ENCODE assay signal across 1 cellular context in the genomic region with DNA sequence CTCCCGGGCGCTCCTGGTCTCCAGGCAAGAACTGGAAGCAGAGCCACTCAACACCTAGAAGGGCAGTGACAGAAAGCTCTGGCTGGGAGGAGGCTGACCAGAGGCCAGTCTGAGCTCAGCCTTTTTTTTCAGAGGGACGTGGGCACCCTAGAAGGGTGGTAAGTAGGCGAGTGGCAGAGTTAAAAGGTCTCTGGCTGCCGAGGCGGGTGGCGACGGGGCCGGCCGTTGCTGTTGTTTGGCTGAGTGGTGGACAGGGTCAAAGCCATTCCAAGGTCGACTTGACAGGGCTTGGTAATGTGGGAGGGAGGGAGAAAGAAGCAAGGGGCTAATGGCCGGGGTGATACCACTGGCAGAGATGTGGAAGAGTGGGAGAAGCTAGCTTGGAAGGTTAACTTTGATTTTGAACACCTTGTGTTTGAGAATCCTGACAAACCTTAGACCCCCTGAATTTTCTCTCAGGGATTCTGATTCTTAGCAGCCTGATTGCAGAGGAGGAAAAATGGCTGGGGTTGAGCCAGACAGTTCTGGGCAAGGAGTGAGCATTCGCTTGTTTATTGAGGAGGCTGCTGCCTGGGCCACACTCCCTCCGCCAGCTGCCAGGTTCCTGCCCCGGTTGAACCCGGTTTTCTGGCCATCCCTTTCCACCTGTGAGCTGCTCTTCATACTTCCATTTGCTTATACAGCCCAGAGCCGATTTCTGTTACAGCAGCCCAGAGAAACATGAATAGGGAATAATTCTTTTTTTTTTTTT.
TF ChIP-seq lines count a peak whose summit lies in the region.

No MANE protein-coding gene starts in this region.

TF ChIP-seq in HEK293, 187 proteins besides CTCF, POLR2A, EP300 and RAD21 (continued from another document):
- TF ChIP-seq, protein P1, sequence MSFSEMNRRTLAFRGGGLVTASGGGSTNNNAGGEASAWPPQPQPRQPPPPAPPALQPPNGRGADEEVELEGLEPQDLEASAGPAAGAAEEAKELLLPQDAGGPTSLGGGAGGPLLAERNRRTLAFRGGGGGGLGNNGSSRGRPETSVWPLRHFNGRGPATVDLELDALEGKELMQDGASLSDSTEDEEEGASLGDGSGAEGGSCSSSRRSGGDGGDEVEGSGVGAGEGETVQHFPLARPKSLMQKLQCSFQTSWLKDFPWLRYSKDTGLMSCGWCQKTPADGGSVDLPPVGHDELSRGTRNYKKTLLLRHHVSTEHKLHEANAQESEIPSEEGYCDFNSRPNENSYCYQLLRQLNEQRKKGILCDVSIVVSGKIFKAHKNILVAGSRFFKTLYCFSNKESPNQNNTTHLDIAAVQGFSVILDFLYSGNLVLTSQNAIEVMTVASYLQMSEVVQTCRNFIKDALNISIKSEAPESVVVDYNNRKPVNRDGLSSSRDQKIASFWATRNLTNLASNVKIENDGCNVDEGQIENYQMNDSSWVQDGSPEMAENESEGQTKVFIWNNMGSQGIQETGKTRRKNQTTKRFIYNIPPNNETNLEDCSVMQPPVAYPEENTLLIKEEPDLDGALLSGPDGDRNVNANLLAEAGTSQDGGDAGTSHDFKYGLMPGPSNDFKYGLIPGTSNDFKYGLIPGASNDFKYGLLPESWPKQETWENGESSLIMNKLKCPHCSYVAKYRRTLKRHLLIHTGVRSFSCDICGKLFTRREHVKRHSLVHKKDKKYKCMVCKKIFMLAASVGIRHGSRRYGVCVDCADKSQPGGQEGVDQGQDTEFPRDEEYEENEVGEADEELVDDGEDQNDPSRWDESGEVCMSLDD (tag by site-specific recombination; IDR thresholded peaks at IDR 0.05), result no peak
- TF ChIP-seq, protein P2, sequence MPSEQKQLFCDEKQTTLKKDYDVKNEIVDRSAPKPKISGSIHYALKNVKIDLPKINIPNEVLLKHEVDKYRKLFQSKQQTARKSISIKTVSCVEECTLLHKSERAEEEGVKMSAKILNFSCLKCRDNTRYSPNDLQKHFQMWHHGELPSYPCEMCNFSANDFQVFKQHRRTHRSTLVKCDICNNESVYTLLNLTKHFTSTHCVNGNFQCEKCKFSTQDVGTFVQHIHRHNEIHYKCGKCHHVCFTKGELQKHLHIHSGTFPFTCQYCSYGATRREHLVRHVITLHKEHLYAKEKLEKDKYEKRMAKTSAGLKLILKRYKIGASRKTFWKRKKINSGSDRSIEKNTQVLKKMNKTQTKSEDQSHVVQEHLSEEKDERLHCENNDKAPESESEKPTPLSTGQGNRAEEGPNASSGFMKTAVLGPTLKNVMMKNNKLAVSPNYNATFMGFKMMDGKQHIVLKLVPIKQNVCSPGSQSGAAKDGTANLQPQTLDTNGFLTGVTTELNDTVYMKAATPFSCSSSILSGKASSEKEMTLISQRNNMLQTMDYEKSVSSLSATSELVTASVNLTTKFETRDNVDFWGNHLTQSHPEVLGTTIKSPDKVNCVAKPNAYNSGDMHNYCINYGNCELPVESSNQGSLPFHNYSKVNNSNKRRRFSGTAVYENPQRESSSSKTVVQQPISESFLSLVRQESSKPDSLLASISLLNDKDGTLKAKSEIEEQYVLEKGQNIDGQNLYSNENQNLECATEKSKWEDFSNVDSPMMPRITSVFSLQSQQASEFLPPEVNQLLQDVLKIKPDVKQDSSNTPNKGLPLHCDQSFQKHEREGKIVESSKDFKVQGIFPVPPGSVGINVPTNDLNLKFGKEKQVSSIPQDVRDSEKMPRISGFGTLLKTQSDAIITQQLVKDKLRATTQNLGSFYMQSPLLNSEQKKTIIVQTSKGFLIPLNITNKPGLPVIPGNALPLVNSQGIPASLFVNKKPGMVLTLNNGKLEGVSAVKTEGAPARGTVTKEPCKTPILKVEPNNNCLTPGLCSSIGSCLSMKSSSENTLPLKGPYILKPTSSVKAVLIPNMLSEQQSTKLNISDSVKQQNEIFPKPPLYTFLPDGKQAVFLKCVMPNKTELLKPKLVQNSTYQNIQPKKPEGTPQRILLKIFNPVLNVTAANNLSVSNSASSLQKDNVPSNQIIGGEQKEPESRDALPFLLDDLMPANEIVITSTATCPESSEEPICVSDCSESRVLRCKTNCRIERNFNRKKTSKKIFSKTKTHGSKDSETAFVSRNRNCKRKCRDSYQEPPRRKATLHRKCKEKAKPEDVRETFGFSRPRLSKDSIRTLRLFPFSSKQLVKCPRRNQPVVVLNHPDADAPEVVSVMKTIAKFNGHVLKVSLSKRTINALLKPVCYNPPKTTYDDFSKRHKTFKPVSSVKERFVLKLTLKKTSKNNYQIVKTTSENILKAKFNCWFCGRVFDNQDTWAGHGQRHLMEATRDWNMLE (tag by site-specific recombination; conservative IDR thresholded peaks at IDR 0.05; ENCODE audit: low read depth), result no peak
- TF ChIP-seq SETDB1 (IDR thresholded peaks at IDR 0.05; ENCODE audit: insufficient read length, low read length) (no peak), EGR2 (tag by site-specific recombination; IDR thresholded peaks at IDR 0.05; ENCODE audit: low read depth) (peak; percentile 59), ZBTB17 (tag by site-specific recombination; IDR thresholded peaks at IDR 0.05) (no peak), ZNF404 (tag by site-specific recombination; IDR thresholded peaks at IDR 0.05) (no peak), ZEB2 (tag by site-specific recombination; IDR thresholded peaks at IDR 0.05) (no peak), ZNF211 (tag by site-specific recombination; IDR thresholded peaks at IDR 0.05; ENCODE audit: low read depth) (no peak), ZNF585B (tag by site-specific recombination; IDR thresholded peaks at IDR 0.05) (no peak), ZNF664 (tag by site-specific recombination; IDR thresholded peaks at IDR 0.05) (no peak), ZNF843 (tag by site-specific recombination; IDR thresholded peaks at IDR 0.05) (no peak), REPIN1 (tag by site-specific recombination; IDR thresholded peaks at IDR 0.05; ENCODE audit: low read depth) (no peak), SP7 (tag by site-specific recombination; IDR thresholded peaks at IDR 0.05) (no peak), ZNF155 (tag by site-specific recombination; IDR thresholded peaks at IDR 0.05) (no peak)
- TF ChIP-seq, protein P3, sequence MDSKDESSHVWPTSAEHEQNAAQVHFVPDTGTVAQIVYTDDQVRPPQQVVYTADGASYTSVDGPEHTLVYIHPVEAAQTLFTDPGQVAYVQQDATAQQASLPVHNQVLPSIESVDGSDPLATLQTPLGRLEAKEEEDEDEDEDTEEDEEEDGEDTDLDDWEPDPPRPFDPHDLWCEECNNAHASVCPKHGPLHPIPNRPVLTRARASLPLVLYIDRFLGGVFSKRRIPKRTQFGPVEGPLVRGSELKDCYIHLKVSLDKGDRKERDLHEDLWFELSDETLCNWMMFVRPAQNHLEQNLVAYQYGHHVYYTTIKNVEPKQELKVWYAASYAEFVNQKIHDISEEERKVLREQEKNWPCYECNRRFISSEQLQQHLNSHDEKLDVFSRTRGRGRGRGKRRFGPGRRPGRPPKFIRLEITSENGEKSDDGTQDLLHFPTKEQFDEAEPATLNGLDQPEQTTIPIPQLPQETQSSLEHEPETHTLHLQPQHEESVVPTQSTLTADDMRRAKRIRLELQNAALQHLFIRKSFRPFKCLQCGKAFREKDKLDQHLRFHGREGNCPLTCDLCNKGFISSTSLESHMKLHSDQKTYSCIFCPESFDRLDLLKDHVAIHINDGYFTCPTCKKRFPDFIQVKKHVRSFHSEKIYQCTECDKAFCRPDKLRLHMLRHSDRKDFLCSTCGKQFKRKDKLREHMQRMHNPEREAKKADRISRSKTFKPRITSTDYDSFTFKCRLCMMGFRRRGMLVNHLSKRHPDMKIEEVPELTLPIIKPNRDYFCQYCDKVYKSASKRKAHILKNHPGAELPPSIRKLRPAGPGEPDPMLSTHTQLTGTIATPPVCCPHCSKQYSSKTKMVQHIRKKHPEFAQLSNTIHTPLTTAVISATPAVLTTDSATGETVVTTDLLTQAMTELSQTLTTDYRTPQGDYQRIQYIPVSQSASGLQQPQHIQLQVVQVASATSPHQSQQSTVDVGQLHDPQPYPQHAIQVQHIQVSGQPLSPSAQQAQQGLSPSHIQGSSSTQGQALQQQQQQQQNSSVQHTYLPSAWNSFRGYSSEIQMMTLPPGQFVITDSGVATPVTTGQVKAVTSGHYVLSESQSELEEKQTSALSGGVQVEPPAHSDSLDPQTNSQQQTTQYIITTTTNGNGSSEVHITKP (tag by site-specific recombination; IDR thresholded peaks at IDR 0.05), result 0 out of 2 replicates have a peak, but pooled peaks have one; percentile 32
- TF ChIP-seq, protein P4, sequence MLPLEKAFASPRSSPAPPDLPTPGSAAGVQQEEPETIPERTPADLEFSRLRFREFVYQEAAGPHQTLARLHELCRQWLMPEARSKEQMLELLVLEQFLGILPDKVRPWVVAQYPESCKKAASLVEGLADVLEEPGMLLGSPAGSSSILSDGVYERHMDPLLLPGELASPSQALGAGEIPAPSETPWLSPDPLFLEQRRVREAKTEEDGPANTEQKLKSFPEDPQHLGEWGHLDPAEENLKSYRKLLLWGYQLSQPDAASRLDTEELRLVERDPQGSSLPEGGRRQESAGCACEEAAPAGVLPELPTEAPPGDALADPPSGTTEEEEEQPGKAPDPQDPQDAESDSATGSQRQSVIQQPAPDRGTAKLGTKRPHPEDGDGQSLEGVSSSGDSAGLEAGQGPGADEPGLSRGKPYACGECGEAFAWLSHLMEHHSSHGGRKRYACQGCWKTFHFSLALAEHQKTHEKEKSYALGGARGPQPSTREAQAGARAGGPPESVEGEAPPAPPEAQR (tag by site-specific recombination; IDR thresholded peaks at IDR 0.05), result no peak
